Comparison of ENCODE assay signal across 7 cellular contexts in the genomic region with DNA sequence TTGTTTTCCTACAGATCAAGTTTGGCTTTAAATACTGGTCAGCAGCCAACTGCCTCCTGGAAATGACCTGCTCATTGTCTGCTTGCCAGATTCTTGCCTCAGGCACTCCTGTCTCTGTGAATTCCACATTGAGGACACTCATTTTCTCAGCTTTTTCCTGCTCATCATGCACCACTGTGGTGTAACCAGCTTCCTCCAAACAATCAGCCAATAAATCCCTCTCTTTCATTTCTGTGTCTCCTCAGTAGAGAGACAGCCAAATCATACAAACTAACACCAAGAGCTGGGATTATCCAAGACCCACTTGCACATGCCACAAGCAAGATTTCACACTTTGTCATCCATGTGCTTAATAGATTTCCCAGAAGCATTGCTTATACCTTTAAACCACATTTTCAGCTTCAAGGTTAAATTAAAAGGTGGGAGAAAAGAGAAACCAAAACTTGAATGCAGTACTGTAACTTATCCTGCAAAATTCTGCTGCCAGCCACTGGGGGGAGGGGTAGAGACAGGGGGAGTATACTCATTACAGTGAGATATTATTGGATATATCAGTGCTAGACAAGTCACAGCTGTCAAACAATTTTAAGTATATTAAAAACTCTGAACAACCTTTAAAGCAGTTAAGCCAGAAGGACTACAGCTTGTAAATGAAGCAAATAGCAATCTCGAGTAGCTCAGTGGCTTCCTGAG.
A peak's percentile ranks its signal among the peaks of the same experiment; 100 is the strongest.
DNase-seq lines count a peak whose midpoint lies in the region; ATAC-seq and TF ChIP-seq lines count a peak whose summit lies in the region.

No MANE protein-coding gene starts in this region.

- H3K27ac ChIP-seq in dorsolateral prefrontal cortex (peak overlapping the region in 52 of 59 donors; percentile 5 to 82 (median 56)), tibial nerve (peak overlapping the region in 3 of 4 donors; percentile 22 to 74 (median 68))

- H3K4me1 ChIP-seq in mucosa of descending colon (ENCODE audit: low read depth) (peaks cover 34% of the 10 kb centered on the region), tibial nerve (peaks cover 4 to 62% (median 34%) of the 10 kb centered on the region in 4 donors)

- H3K36me3 Mint-ChIP-seq in T-helper 1 cell treated with Interleukin-12 subunit alpha and Interleukin-12 subunit beta and Interleukin-4 antibody, amounts not matched to agents 30 μg/mL and 1 μg/mL, for 36 hours (ENCODE audit: low read depth) = peaks cover 3% of the 10 kb centered on the region
- H3K36me3 Mint-ChIP-seq in endothelial cell (ENCODE audit: low read depth, unreplicated experiment) = peaks cover 4% of the 10 kb centered on the region

- TF ChIP-seq POLR2A in tibial nerve (IDR thresholded peaks at IDR 0.05) = no peak

- no peaks in the 10 kb centered on the region for H3K27me3 Mint-ChIP-seq in T-helper 1 cell treated with Interleukin-12 subunit alpha and Interleukin-12 subunit beta and Interleukin-4 antibody, amounts not matched to agents 30 μg/mL and 1 μg/mL, for 36 hours (ENCODE audit: low read depth)
- peaks cover 3% of the 10 kb centered on the region for H3K27me3 Mint-ChIP-seq in endothelial cell (ENCODE audit: unreplicated experiment)

- TF ChIP-seq CTCF in dorsolateral prefrontal cortex (IDR thresholded peaks at IDR 0.05 in 54 of 56, conservative IDR thresholded peaks at IDR 0.05 in 2 of 56; ENCODE audit: low read depth in 1 of 56, partially characterized antibody in 56 of 56) (peak in 18 of 56 donors; percentile 10 to 44 (median 24)), mucosa of descending colon (IDR thresholded peaks at IDR 0.05) (no peak), tibial nerve (IDR thresholded peaks at IDR 0.05) (peak in 2 of 5 experiments; percentile 13 to 19), endothelial cell (IDR thresholded peaks at IDR 0.05; ENCODE audit: unreplicated experiment) (no peak)

- ATAC-seq in HG03378 (IDR thresholded peaks at IDR 0.05; ENCODE audit: unreplicated experiment) = peak; percentile 67
- ATAC-seq in mucosa of descending colon = peak; percentile 79

- no peaks in the 10 kb centered on the region for H3K9me3 Mint-ChIP-seq in T-helper 1 cell treated with Interleukin-12 subunit alpha and Interleukin-12 subunit beta and Interleukin-4 antibody, amounts not matched to agents 30 μg/mL and 1 μg/mL, for 36 hours
- no peaks in the 10 kb centered on the region for H3K9me3 Mint-ChIP-seq in endothelial cell (ENCODE audit: unreplicated experiment)

- peak overlapping the region; percentile 55 for H3K27ac Mint-ChIP-seq in T-helper 1 cell treated with Interleukin-12 subunit alpha and Interleukin-12 subunit beta and Interleukin-4 antibody, amounts not matched to agents 30 μg/mL and 1 μg/mL, for 36 hours
- no peak overlapping the region for H3K27ac Mint-ChIP-seq in endothelial cell (ENCODE audit: unreplicated experiment)

- H3K36me3 ChIP-seq in mucosa of descending colon (ENCODE audit: low read depth) (no peaks in the 10 kb centered on the region), tibial nerve (peaks cover 0 to 5% (median 0%) of the 10 kb centered on the region in 3 donors)

- H3K4me3 ChIP-seq in dorsolateral prefrontal cortex (peak overlapping the region in 18 of 59 donors; percentile 1 to 47 (median 21)), mucosa of descending colon (no peak overlapping the region), tibial nerve (peak overlapping the region in 2 of 4 donors; percentile 2 to 18)

- DNase-seq in GM04504 (ENCODE audit: low read depth) (peak; percentile 95), dorsolateral prefrontal cortex (peak in 1 of 10 donors; percentile 70), mucosa of descending colon (peak in 1 of 3 donors; percentile 61), tibial nerve (ENCODE audit: low spot score in 2 of 2) (peak in 1 of 2 donors; percentile 66), endothelial cell (ENCODE audit: low spot score) (no peak)

- peak overlapping the region; percentile 72 for H3K4me3 Mint-ChIP-seq in T-helper 1 cell treated with Interleukin-12 subunit alpha and Interleukin-12 subunit beta and Interleukin-4 antibody, amounts not matched to agents 30 μg/mL and 1 μg/mL, for 36 hours
- H3K4me3 Mint-ChIP-seq in endothelial cell (ENCODE audit: unreplicated experiment) = no peak overlapping the region

- WGBS in tibial nerve, 2 donors = 45 to 54% methylated on average over 1 of the region's 1 CpG

- no peaks in the 10 kb centered on the region for H3K9me3 ChIP-seq in mucosa of descending colon
- no peaks in the 10 kb centered on the region for H3K9me3 ChIP-seq in tibial nerve

- intact Hi-C loops in dorsolateral prefrontal cortex (cut with DNase I) (no loop called here), mucosa of descending colon (cut with DNase I, micrococcal nuclease) (no loop called here)

- peak in 1 of 2 donors; percentile 61 for TF ChIP-seq EP300 in tibial nerve (IDR thresholded peaks at IDR 0.05)

- H3K4me1 Mint-ChIP-seq in T-helper 1 cell treated with Interleukin-12 subunit alpha and Interleukin-12 subunit beta and Interleukin-4 antibody, amounts not matched to agents 30 μg/mL and 1 μg/mL, for 36 hours (ENCODE audit: low read depth) = peaks cover 43% of the 10 kb centered on the region
- peaks cover 42% of the 10 kb centered on the region for H3K4me1 Mint-ChIP-seq in endothelial cell (ENCODE audit: unreplicated experiment)

- H3K27me3 ChIP-seq in dorsolateral prefrontal cortex = no peaks in the 10 kb centered on the region
- no peaks in the 10 kb centered on the region for H3K27me3 ChIP-seq in tibial nerve
